In genomic region chr3:18351823-18352744, GRCh38 we compare ENCODE assay signal across 1 cellular context.
TF ChIP-seq lines count a peak whose summit lies in the region.

No MANE protein-coding gene starts in this region.

TF ChIP-seq in GM23338, 12 proteins besides CTCF, POLR2A, EP300 and RAD21 (continued from another document):
- TF ChIP-seq EZH2phosphoT487 (IDR thresholded peaks at IDR 0.05; ENCODE audit: unreplicated experiment): no peak
- no peak for TF ChIP-seq ZNF114 (CRISPR knock-in tag; IDR thresholded peaks at IDR 0.05)
